14 cellular contexts compared by ENCODE assay signal in genomic region chr2:127088706-127089105, GRCh38.
"Had no signal": no experiment of that assay in that cellular context is flagged by ENCODE, and none has a peak within 500 bp of the region (broad histone marks: within the 10 kb centered on the region; RNA-seq: fewer than 3 reads in every experiment).

No MANE protein-coding gene starts in this region.

- DNase-seq: activated CD4-positive, alpha-beta T cell treated with anti-CD3 and anti-CD28 coated beads for 48 hours; activated CD8-positive, alpha-beta memory T cell treated with anti-CD3 and anti-CD28 coated beads for 24 hours; activated naive CD4-positive, alpha-beta T cell treated with anti-CD3 and anti-CD28 coated beads, Interleukin-2, amount 10 ng/mL, durations not matched to agents 7 days and 5 days; islet precursor cell; mammary epithelial cell; right lobe of liver; SK-N-SH; stimulated activated CD4-positive, alpha-beta T cell treated with anti-CD3 and anti-CD28 coated beads, Interleukin-2, amount 100 ng/mL, for 24 hours; stimulated activated naive CD4-positive, alpha-beta T cell treated with Interleukin-2 at 50 U/mL for 16 hours; T-helper 1 cell had no signal

- H3K36me3 ChIP-seq: right lobe of liver, thoracic aorta had no signal

- H3K4me3 ChIP-seq: right lobe of liver, thoracic aorta had no signal

- H3K27me3 Mint-ChIP-seq: activated T-helper 17 cell treated with anti-CD3 and anti-CD28 coated beads, Interleukin-2, amount 50 U/mL, for 72 hours; progenitor cell of endocrine pancreas had no signal

- H3K36me3 Mint-ChIP-seq: activated naive CD4-positive, alpha-beta T cell treated with anti-CD3 and anti-CD28 coated beads, Interleukin-2, amount 10 ng/mL, durations not matched to agents 7 days and 5 days had no signal

- H3K9me3 ChIP-seq: right lobe of liver, SK-N-SH, thoracic aorta had no signal

- H3K27ac Mint-ChIP-seq: activated naive CD4-positive, alpha-beta T cell treated with anti-CD3 and anti-CD28 coated beads, Interleukin-2, amount 10 ng/mL, durations not matched to agents 7 days and 5 days; activated T-helper 17 cell treated with anti-CD3 and anti-CD28 coated beads, Interleukin-2, amount 50 U/mL, for 72 hours had no signal

- H3K4me2 ChIP-seq: SK-N-SH had no signal

- H3K4me3 Mint-ChIP-seq: activated naive CD4-positive, alpha-beta T cell treated with anti-CD3 and anti-CD28 coated beads, Interleukin-2, amount 10 ng/mL, durations not matched to agents 7 days and 5 days; activated T-helper 17 cell treated with anti-CD3 and anti-CD28 coated beads, Interleukin-2, amount 50 U/mL, for 72 hours had no signal

- H3K9ac ChIP-seq: SK-N-SH had no signal

- H3K9me3 Mint-ChIP-seq: activated naive CD4-positive, alpha-beta T cell treated with anti-CD3 and anti-CD28 coated beads, Interleukin-2, amount 10 ng/mL, durations not matched to agents 7 days and 5 days; activated T-helper 17 cell treated with anti-CD3 and anti-CD28 coated beads, Interleukin-2, amount 50 U/mL, for 72 hours had no signal

- H3K27ac ChIP-seq: right lobe of liver, thoracic aorta had no signal

- H3K27me3 ChIP-seq: right lobe of liver had no signal

- ATAC-seq: activated T-helper 17 cell treated with anti-CD3 and anti-CD28 coated beads, Interleukin-2, amount 50 U/mL, for 72 hours; esophagus mucosa had no signal
